In the genomic region with DNA sequence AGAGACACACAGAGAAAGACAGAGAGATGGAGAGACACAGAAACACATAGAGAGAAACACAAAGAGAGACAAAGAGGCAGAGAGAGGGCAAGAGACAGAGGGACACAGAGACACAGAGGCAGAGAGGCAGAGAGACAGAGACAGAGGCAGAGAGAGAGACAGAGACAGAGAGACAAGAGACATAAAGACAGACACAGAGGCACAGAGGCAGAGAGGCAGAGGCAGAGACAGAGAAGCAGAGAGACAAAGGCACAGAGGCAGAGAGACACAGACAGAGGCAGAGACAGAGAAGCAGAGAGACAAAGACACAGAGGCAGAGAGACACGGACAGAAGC, we compare ENCODE assay signal across 13 cellular contexts. TPM values are rescaled to one million over a fixed set of nuclear protein-coding genes. Genes with fewer than 3 reads are reported as not detected.
DNase-seq lines count a peak whose midpoint lies in the region; ATAC-seq, FAIRE-seq and TF ChIP-seq lines count a peak whose summit lies in the region.
"Had no signal": no experiment of that assay in that cellular context is flagged by ENCODE, and none has a peak within 500 bp of the region (broad histone marks: within the 10 kb centered on the region; RNA-seq: fewer than 3 reads in every experiment).

No MANE protein-coding gene starts in this region.

- H3K4me3 Mint-ChIP-seq in activated CD8-positive, alpha-beta memory T cell treated with anti-CD3 and anti-CD28 coated beads, Interleukin-2, amount 10 ng/mL, durations not matched to agents 7 days and 5 days = peak overlapping the region; percentile 51
- H3K4me3 Mint-ChIP-seq in activated B cell treated with CpG ODN at 0.5 μM for 24 hours = peak overlapping the region; percentile 72
- peak overlapping the region; percentile 75 for H3K4me3 Mint-ChIP-seq in stimulated activated effector memory CD8-positive, alpha-beta T cell treated with anti-CD3 and anti-CD28 coated beads, Interleukin-12 subunit alpha, Interleukin-12 subunit beta, amount 100 ng/mL, for 72 hours

- H3K27ac Mint-ChIP-seq in activated CD8-positive, alpha-beta memory T cell treated with anti-CD3 and anti-CD28 coated beads, Interleukin-2, amount 10 ng/mL, durations not matched to agents 7 days and 5 days = peak overlapping the region; percentile 90
- peak overlapping the region; percentile 69 for H3K27ac Mint-ChIP-seq in activated B cell treated with CpG ODN at 0.5 μM for 24 hours
- peak overlapping the region; percentile 96 for H3K27ac Mint-ChIP-seq in stimulated activated effector memory CD8-positive, alpha-beta T cell treated with anti-CD3 and anti-CD28 coated beads, Interleukin-12 subunit alpha, Interleukin-12 subunit beta, amount 100 ng/mL, for 72 hours

- H3K9me3 Mint-ChIP-seq in activated CD8-positive, alpha-beta memory T cell treated with anti-CD3 and anti-CD28 coated beads, Interleukin-2, amount 10 ng/mL, durations not matched to agents 7 days and 5 days (ENCODE audit: low read depth) = no peaks in the 10 kb centered on the region
- no peaks in the 10 kb centered on the region for H3K9me3 Mint-ChIP-seq in activated B cell treated with CpG ODN at 0.5 μM for 24 hours
- no peaks in the 10 kb centered on the region for H3K9me3 Mint-ChIP-seq in stimulated activated effector memory CD8-positive, alpha-beta T cell treated with anti-CD3 and anti-CD28 coated beads, Interleukin-12 subunit alpha, Interleukin-12 subunit beta, amount 100 ng/mL, for 72 hours

- POLR2A ChIA-PET in activated B cell treated with CpG ODN at 0.5 μM for 24 hours (lab: Charles Lee) = interaction anchor here (1.4 kb wide), 1 partner anchor 31 kb away, joined by 4 read pairs; no protein-coding TSS in a partner anchor

- no peak for DNase-seq in activated CD8-positive, alpha-beta memory T cell treated with anti-CD3 and anti-CD28 coated beads, Interleukin-2, amount 10 ng/mL, durations not matched to agents 7 days and 5 days
- DNase-seq in activated CD8-positive, alpha-beta memory T cell treated with anti-CD3 and anti-CD28 coated beads, Interleukin-2, amount 50 U/mL, for 4 hours = no peak
- DNase-seq in activated B cell treated with CpG ODN at 0.5 μM for 24 hours (no peak), keratinocyte (ENCODE audit: low read depth, low spot score) (no peak), NCI-H526 treated with DMSO at 0.1 percent for 48 hours (lab: John Stamatoyannopoulos, UW) (no peak), OCI-M2 (lab: John Stamatoyannopoulos, UW; ENCODE audit: unreplicated experiment) (no peak)
- DNase-seq in stimulated activated effector memory CD8-positive, alpha-beta T cell treated with anti-CD3 and anti-CD28 coated beads, Interleukin-12 subunit alpha, Interleukin-12 subunit beta, amount 100 ng/mL, for 72 hours (ENCODE audit: low spot score in 2 of 2) = no peak
- DNase-seq in stimulated activated naive CD4-positive, alpha-beta T cell (lab: John Stamatoyannopoulos, UW) = no peak
- DNase-seq: DND-41, NCI-H510A treated with DMSO at 0.1 percent for 48 hours, SHP77 had no signal

- no peak overlapping the region for H3K4me3 ChIP-seq in keratinocyte (ENCODE audit: control insufficient read depth in 2 of 3, extremely low read depth in 1 of 3, insufficient read depth in 2 of 3, low read depth in 1 of 3, low read length in 3 of 3)

- TF ChIP-seq CTCF in activated B cell treated with CpG ODN at 0.5 μM for 24 hours (IDR thresholded peaks at IDR 0.05) (no peak), keratinocyte (optimal IDR thresholded peaks at IDR 0.05 in 1 of 3, IDR thresholded peaks at IDR 0.05 in 1 of 3, conservative IDR thresholded peaks at IDR 0.05 in 1 of 3; ENCODE audit: extremely low read depth in 1 of 3, insufficient read depth in 2 of 3, low read length in 3 of 3) (no peak)

- H3K36me3 Mint-ChIP-seq in activated CD8-positive, alpha-beta memory T cell treated with anti-CD3 and anti-CD28 coated beads, Interleukin-2, amount 10 ng/mL, durations not matched to agents 7 days and 5 days = no peaks in the 10 kb centered on the region
- H3K36me3 Mint-ChIP-seq in activated B cell treated with CpG ODN at 0.5 μM for 24 hours (ENCODE audit: low read depth) = no peaks in the 10 kb centered on the region
- H3K36me3 Mint-ChIP-seq in stimulated activated effector memory CD8-positive, alpha-beta T cell treated with anti-CD3 and anti-CD28 coated beads, Interleukin-12 subunit alpha, Interleukin-12 subunit beta, amount 100 ng/mL, for 72 hours = no peaks in the 10 kb centered on the region

- FAIRE-seq in keratinocyte (lab: Jason Lieb, UNC) = peak; percentile 44
- FAIRE-seq: frontal cortex had no signal

- H3K4me1 Mint-ChIP-seq in activated CD8-positive, alpha-beta memory T cell treated with anti-CD3 and anti-CD28 coated beads, Interleukin-2, amount 10 ng/mL, durations not matched to agents 7 days and 5 days = peaks cover 48% of the 10 kb centered on the region
- peaks cover 82% of the 10 kb centered on the region for H3K4me1 Mint-ChIP-seq in activated B cell treated with CpG ODN at 0.5 μM for 24 hours
- peaks cover 74% of the 10 kb centered on the region for H3K4me1 Mint-ChIP-seq in stimulated activated effector memory CD8-positive, alpha-beta T cell treated with anti-CD3 and anti-CD28 coated beads, Interleukin-12 subunit alpha, Interleukin-12 subunit beta, amount 100 ng/mL, for 72 hours

- H3K9me3 ChIP-seq in keratinocyte (ENCODE audit: control insufficient read depth, low read depth, low read length) = no peaks in the 10 kb centered on the region

- ATAC-seq in activated CD8-positive, alpha-beta memory T cell treated with anti-CD3 and anti-CD28 coated beads, Interleukin-2, amount 10 ng/mL, durations not matched to agents 7 days and 5 days = no peak
- ATAC-seq in activated B cell treated with CpG ODN at 0.5 μM for 24 hours (ENCODE audit: low read depth) = no peak
- ATAC-seq in stimulated activated effector memory CD8-positive, alpha-beta T cell treated with anti-CD3 and anti-CD28 coated beads, Interleukin-12 subunit alpha, Interleukin-12 subunit beta, amount 100 ng/mL, for 72 hours = no peak

- H3K4me1 ChIP-seq in keratinocyte (ENCODE audit: control insufficient read depth, extremely low read depth, insufficient read depth, low read length) = peaks cover 32% of the 10 kb centered on the region

- H3K27ac ChIP-seq in keratinocyte (ENCODE audit: control insufficient read depth, insufficient read depth, low read length) = no peak overlapping the region

- CTCF ChIA-PET in activated CD8-positive, alpha-beta memory T cell treated with anti-CD3 and anti-CD28 coated beads, Interleukin-2, amount 10 ng/mL, durations not matched to agents 7 days and 5 days (lab: Charles Lee) = interaction anchor here (1.0 to 1.9 kb wide), 4 partner anchors 9 to 193 kb away, joined by 3 to 7 read pairs (median 3); no protein-coding TSS in a partner anchor
- CTCF ChIA-PET in activated B cell treated with CpG ODN at 0.5 μM for 24 hours (lab: Charles Lee) = interaction anchor here (1.3 kb wide), 1 partner anchor 156 kb away, joined by 3 read pairs; no protein-coding TSS in a partner anchor

- H2AFZ ChIP-seq in keratinocyte (ENCODE audit: control insufficient read depth, low read length) = peak overlapping the region; percentile 62

- H3K9me1 ChIP-seq in keratinocyte (ENCODE audit: control insufficient read depth, extremely low read depth, insufficient read depth, low read length) = no peaks in the 10 kb centered on the region

- no peak overlapping the region for H3K9ac ChIP-seq in keratinocyte (ENCODE audit: control insufficient read depth, extremely low read depth, insufficient read depth, low read length)

- dilution Hi-C loops in keratinocyte (cut with MboI; ENCODE audit: extremely low pct_ligation_motif_present, low sequenced_read_pairs) = no loop called here

- intact Hi-C loops in activated B cell treated with CpG ODN at 0.5 μM for 24 hours (cut with micrococcal nuclease) = no loop called here

- H3K79me2 ChIP-seq in keratinocyte (ENCODE audit: control insufficient read depth, insufficient read depth, low read length) = no peaks in the 10 kb centered on the region

- no peaks in the 10 kb centered on the region for H4K20me1 ChIP-seq in keratinocyte (ENCODE audit: control insufficient read depth, extremely low read depth, insufficient read depth, low read length)

- no peaks in the 10 kb centered on the region for H3K36me3 ChIP-seq in keratinocyte (ENCODE audit: control insufficient read depth in 2 of 2, extremely low read depth in 1 of 2, insufficient read depth in 2 of 2, low read length in 2 of 2)

- no peak overlapping the region for H3K4me2 ChIP-seq in keratinocyte (ENCODE audit: control insufficient read depth, extremely low read depth, insufficient read depth, low read depth, low read length)

- no peaks in the 10 kb centered on the region for H3K27me3 ChIP-seq in keratinocyte (ENCODE audit: control insufficient read depth, extremely low read depth, insufficient read depth, low read length)

- H3K27me3 Mint-ChIP-seq in activated CD8-positive, alpha-beta memory T cell treated with anti-CD3 and anti-CD28 coated beads, Interleukin-2, amount 10 ng/mL, durations not matched to agents 7 days and 5 days = no peaks in the 10 kb centered on the region
- no peaks in the 10 kb centered on the region for H3K27me3 Mint-ChIP-seq in activated B cell treated with CpG ODN at 0.5 μM for 24 hours

RNA-seq across cellular contexts. Expression of gene TNNI2, which starts 6.3 kb away (rescaled TPM):
- 1 to 10 TPM in 1 of 2 experiments, not detected in 1; 1.0 TPM for total RNA-seq in activated CD8-positive, alpha-beta memory T cell treated with anti-CD3 and anti-CD28 coated beads, Interleukin-2, amount 10 ng/mL, durations not matched to agents 7 days and 5 days
- 1.0 and 1.5 TPM in 2 replicates for total RNA-seq in activated B cell treated with CpG ODN at 0.5 μM for 24 hours
- polyA plus RNA-seq in keratinocyte = 7.5 to 10.7 TPM (median 9.4 TPM) in 3 replicates
- polyA plus RNA-seq in keratinocyte (2011; ENCODE audit: low read depth) = 13.2 TPM
- polyA plus RNA-seq in keratinocyte (2011; cell fraction: cytosol; rRNA removed) = 0.74 and 1.1 TPM in 2 replicates
- 54.0 and 64.5 TPM in 2 replicates for polyA plus RNA-seq in keratinocyte (2011; cell fraction: nucleus; rRNA removed)
- 8.1 and 11.6 TPM in 2 replicates for polyA plus RNA-seq in keratinocyte (2012; ENCODE audit: low replicate concordance)
- 0.36 to 0.99 TPM in 2 of 3 replicates, not detected in the other for polyA minus RNA-seq in keratinocyte
- polyA minus RNA-seq in keratinocyte (2011; cell fraction: cytosol; rRNA and poly(A)+ RNA removed) = not detected
- 2.6 and 3.0 TPM in 2 replicates for polyA minus RNA-seq in keratinocyte (2011; cell fraction: nucleus; rRNA and poly(A)+ RNA removed)
- total RNA-seq: dermis microvascular lymphatic vessel endothelial cell, frontal cortex had no signal

RNA-seq across cellular contexts. Expression of gene LSP1, which starts 7.8 kb away (rescaled TPM):
- total RNA-seq in activated CD8-positive, alpha-beta memory T cell treated with anti-CD3 and anti-CD28 coated beads, Interleukin-2, amount 10 ng/mL, durations not matched to agents 7 days and 5 days = 100 to 1,000 TPM; 574 to 702 TPM
- total RNA-seq in activated B cell treated with CpG ODN at 0.5 μM for 24 hours = 301 and 303 TPM in 2 replicates
- polyA plus RNA-seq in keratinocyte = 0.94 to 1.5 TPM (median 0.95 TPM) in 3 replicates
- polyA plus RNA-seq in keratinocyte (2011; ENCODE audit: low read depth) = 6.8 TPM
- 0.24 and 1.1 TPM in 2 replicates for polyA plus RNA-seq in keratinocyte (2011; cell fraction: cytosol; rRNA removed)
- polyA plus RNA-seq in keratinocyte (2011; cell fraction: nucleus; rRNA removed) = 0.31 and 0.36 TPM in 2 replicates
- polyA plus RNA-seq in keratinocyte (2012; ENCODE audit: low replicate concordance) = 0.38 and 1.1 TPM in 2 replicates
- 0.16 to 1.0 TPM (median 0.74 TPM) in 3 replicates for polyA minus RNA-seq in keratinocyte
- polyA minus RNA-seq in keratinocyte (2011; cell fraction: cytosol; rRNA and poly(A)+ RNA removed) = not detected
- not detected in 2 replicates for polyA minus RNA-seq in keratinocyte (2011; cell fraction: nucleus; rRNA and poly(A)+ RNA removed)

RNA-seq across cellular contexts. Expression of gene SYT8, which starts 10.3 kb away (rescaled TPM):
- total RNA-seq in activated CD8-positive, alpha-beta memory T cell treated with anti-CD3 and anti-CD28 coated beads, Interleukin-2, amount 10 ng/mL, durations not matched to agents 7 days and 5 days = not detected
- not detected in 2 replicates for total RNA-seq in activated B cell treated with CpG ODN at 0.5 μM for 24 hours
- polyA plus RNA-seq in keratinocyte = 19.3 to 26.4 TPM (median 22.3 TPM) in 3 replicates
- polyA plus RNA-seq in keratinocyte (2011; ENCODE audit: low read depth) = 3.6 TPM
- polyA plus RNA-seq in keratinocyte (2011; cell fraction: cytosol; rRNA removed) = 3.3 and 14.1 TPM in 2 replicates
- 54.7 and 109 TPM in 2 replicates for polyA plus RNA-seq in keratinocyte (2011; cell fraction: nucleus; rRNA removed)
- polyA plus RNA-seq in keratinocyte (2012; ENCODE audit: low replicate concordance) = 15.5 and 30.9 TPM in 2 replicates
- 2.3 to 3.8 TPM (median 2.6 TPM) in 3 replicates for polyA minus RNA-seq in keratinocyte
- 17.8 TPM for polyA minus RNA-seq in keratinocyte (2011; cell fraction: cytosol; rRNA and poly(A)+ RNA removed)
- 11.1 and 15.5 TPM in 2 replicates for polyA minus RNA-seq in keratinocyte (2011; cell fraction: nucleus; rRNA and poly(A)+ RNA removed)
- total RNA-seq: frontal cortex had no signal

RNA-seq across cellular contexts. Expression of gene PRR33, which starts 46.6 kb away (rescaled TPM):
- total RNA-seq in activated CD8-positive, alpha-beta memory T cell treated with anti-CD3 and anti-CD28 coated beads, Interleukin-2, amount 10 ng/mL, durations not matched to agents 7 days and 5 days = not detected
- total RNA-seq in activated B cell treated with CpG ODN at 0.5 μM for 24 hours = 0.16 TPM in 1 of 2 replicates, not detected in the other
- not detected in 3 replicates for polyA plus RNA-seq in keratinocyte
- polyA plus RNA-seq in keratinocyte (2011; ENCODE audit: low read depth) = not detected
- not detected in 2 replicates for polyA plus RNA-seq in keratinocyte (2011; cell fraction: cytosol; rRNA removed)
- not detected in 2 replicates for polyA plus RNA-seq in keratinocyte (2011; cell fraction: nucleus; rRNA removed)
- polyA plus RNA-seq in keratinocyte (2012; ENCODE audit: low replicate concordance) = not detected in 2 replicates
- not detected in 3 replicates for polyA minus RNA-seq in keratinocyte
- polyA minus RNA-seq in keratinocyte (2011; cell fraction: cytosol; rRNA and poly(A)+ RNA removed) = not detected
- not detected in 2 replicates for polyA minus RNA-seq in keratinocyte (2011; cell fraction: nucleus; rRNA and poly(A)+ RNA removed)
- total RNA-seq: dermis microvascular lymphatic vessel endothelial cell, frontal cortex had no signal
